In genomic region chr7:42907316-42907715, GRCh38 we compare ENCODE assay signal across 24 cellular contexts.
"Had no signal": no experiment of that assay in that cellular context is flagged by ENCODE, and none has a peak within 500 bp of the region (broad histone marks: within the 10 kb centered on the region; RNA-seq: fewer than 3 reads in every experiment).

No MANE protein-coding gene starts in this region.

- H3K27ac ChIP-seq: sigmoid colon had no signal

- H3K27me3 Mint-ChIP-seq: activated CD4-positive, alpha-beta T cell treated with anti-CD3 and anti-CD28 coated beads, Interleukin-2, amount 10 ng/mL, durations not matched to agents 24 days and 14 days; activated CD8-positive, alpha-beta memory T cell treated with anti-CD3 and anti-CD28 coated beads, Interleukin-2, amount 10 ng/mL, durations not matched to agents 7 days and 5 days; activated naive CD4-positive, alpha-beta T cell treated with anti-CD3 and anti-CD28 coated beads, Interleukin-2, amount 50 U/mL, for 24 hours; dendritic cell treated with granulocyte-macrophage colony-stimulating factor and Interleukin-4, amounts not matched to agents 40 ng/mL and 50 ng/mL, for 4 days had no signal

- H3K4me3 ChIP-seq: sigmoid colon, spleen, upper lobe of right lung had no signal

- H3K27me3 ChIP-seq: sigmoid colon, spleen, upper lobe of right lung had no signal

- H3K9me3 ChIP-seq: sigmoid colon, spleen, upper lobe of right lung had no signal

- ATAC-seq: activated CD8-positive, alpha-beta memory T cell treated with anti-CD3 and anti-CD28 coated beads, Interleukin-2, amount 10 ng/mL, durations not matched to agents 7 days and 5 days; left ventricle myocardium superior; stimulated activated naive CD8-positive, alpha-beta T cell treated with anti-CD3 and anti-CD28 coated beads, Interleukin-15, Interleukin-2, amounts not matched to agents 100 U/mL and 50 U/mL, for 24 hours; upper lobe of right lung had no signal

- FAIRE-seq: bronchial epithelial cell, frontal cortex had no signal

- H3K27ac Mint-ChIP-seq: activated CD4-positive, alpha-beta memory T cell treated with anti-CD3 and anti-CD28 coated beads, Interleukin-2, amount 10 ng/mL, durations not matched to agents 7 days and 5 days; activated CD8-positive, alpha-beta memory T cell treated with anti-CD3 and anti-CD28 coated beads, Interleukin-2, amount 10 ng/mL, durations not matched to agents 7 days and 5 days; activated naive CD4-positive, alpha-beta T cell treated with anti-CD3 and anti-CD28 coated beads, Interleukin-2, amount 50 U/mL, for 24 hours; dendritic cell treated with granulocyte-macrophage colony-stimulating factor and Interleukin-4, amounts not matched to agents 40 ng/mL and 50 ng/mL, for 4 days had no signal

- H3K36me3 ChIP-seq: sigmoid colon, spleen, upper lobe of right lung had no signal

- H3K4me3 Mint-ChIP-seq: activated CD4-positive, alpha-beta memory T cell treated with anti-CD3 and anti-CD28 coated beads, Interleukin-2, amount 10 ng/mL, durations not matched to agents 7 days and 5 days; activated CD4-positive, alpha-beta T cell treated with anti-CD3 and anti-CD28 coated beads, Interleukin-2, amount 10 ng/mL, durations not matched to agents 24 days and 14 days; activated CD8-positive, alpha-beta memory T cell treated with anti-CD3 and anti-CD28 coated beads, Interleukin-2, amount 10 ng/mL, durations not matched to agents 7 days and 5 days; activated naive CD4-positive, alpha-beta T cell treated with anti-CD3 and anti-CD28 coated beads, Interleukin-2, amount 50 U/mL, for 24 hours; dendritic cell treated with granulocyte-macrophage colony-stimulating factor and Interleukin-4, amounts not matched to agents 40 ng/mL and 50 ng/mL, for 4 days had no signal

- DNase-seq: activated CD4-positive, alpha-beta memory T cell treated with anti-CD3 and anti-CD28 coated beads, Interleukin-2, amount 10 ng/mL, durations not matched to agents 7 days and 5 days; activated CD4-positive, alpha-beta T cell treated with anti-CD3 and anti-CD28 coated beads, Interleukin-2, amount 10 ng/mL, durations not matched to agents 24 days and 14 days; activated CD8-positive, alpha-beta memory T cell treated with anti-CD3 and anti-CD28 coated beads, Interleukin-2, amount 10 ng/mL, durations not matched to agents 7 days and 5 days; activated gamma-delta T cell treated with Interleukin-2 at 50 U/mL for 16 hours; activated T-cell treated with anti-CD3 and anti-CD28 coated beads, Interleukin-2, amount 50 U/mL, for 1 hour; aorta; effector CD4-positive, alpha-beta T cell; erythroblast; hippocampal formation; kidney glomerular epithelial cell; left ventricle myocardium superior; mammary epithelial cell; occipital lobe; posterior cingulate gyrus; sigmoid colon; spleen; stimulated activated CD4-positive, alpha-beta T cell treated with anti-CD3 and anti-CD28 coated beads, Interleukin-4, amount 100 ng/mL, for 1 hour; stimulated activated naive CD8-positive, alpha-beta T cell treated with anti-CD3 and anti-CD28 coated beads, Interleukin-15, Interleukin-2, amounts not matched to agents 100 U/mL and 50 U/mL, for 24 hours; upper lobe of right lung had no signal

- H3K9me3 Mint-ChIP-seq: activated CD4-positive, alpha-beta memory T cell treated with anti-CD3 and anti-CD28 coated beads, Interleukin-2, amount 10 ng/mL, durations not matched to agents 7 days and 5 days; activated naive CD4-positive, alpha-beta T cell treated with anti-CD3 and anti-CD28 coated beads, Interleukin-2, amount 50 U/mL, for 24 hours; dendritic cell treated with granulocyte-macrophage colony-stimulating factor and Interleukin-4, amounts not matched to agents 40 ng/mL and 50 ng/mL, for 4 days; T-helper 1 cell treated with Interleukin-12 subunit alpha and Interleukin-12 subunit beta and Interleukin-4 antibody, amounts not matched to agents 30 μg/mL and 1 μg/mL, for 36 hours had no signal
